2 cellular contexts compared by ENCODE assay signal in the genomic region with DNA sequence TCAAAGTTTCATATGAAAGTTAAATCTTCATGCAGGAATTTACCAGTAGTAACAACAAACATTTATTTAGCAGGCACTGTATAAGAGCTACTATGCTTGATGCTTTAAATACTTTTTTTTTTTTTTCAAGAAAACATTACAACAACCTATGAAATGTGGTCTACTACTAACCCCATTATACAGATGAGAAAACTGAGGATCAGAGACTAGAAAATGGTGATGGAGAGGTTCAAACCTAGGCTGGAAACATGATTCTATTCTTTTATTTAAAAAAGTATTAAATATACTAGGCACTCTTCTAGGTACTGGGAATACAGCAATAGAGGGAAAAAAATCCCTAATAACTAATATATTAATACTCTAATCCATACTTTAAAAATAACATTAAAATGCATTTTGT.
TF ChIP-seq lines count a peak whose summit lies in the region.

No MANE protein-coding gene starts in this region.

TF ChIP-seq in HepG2, 621 proteins besides CTCF, POLR2A, EP300 and RAD21:
- TF ChIP-seq ZNF629 (CRISPR knock-in tag; conservative IDR thresholded peaks at IDR 0.05) (peak; percentile 32; the same call in 1 of the 2 replicates), NPAS2 (CRISPR knock-in tag; IDR thresholded peaks at IDR 0.05; ENCODE audit: borderline replicate concordance) (no peak), ZBTB26 (CRISPR knock-in tag; IDR thresholded peaks at IDR 0.05; ENCODE audit: borderline replicate concordance) (no peak)
- TF ChIP-seq, protein P1, sequence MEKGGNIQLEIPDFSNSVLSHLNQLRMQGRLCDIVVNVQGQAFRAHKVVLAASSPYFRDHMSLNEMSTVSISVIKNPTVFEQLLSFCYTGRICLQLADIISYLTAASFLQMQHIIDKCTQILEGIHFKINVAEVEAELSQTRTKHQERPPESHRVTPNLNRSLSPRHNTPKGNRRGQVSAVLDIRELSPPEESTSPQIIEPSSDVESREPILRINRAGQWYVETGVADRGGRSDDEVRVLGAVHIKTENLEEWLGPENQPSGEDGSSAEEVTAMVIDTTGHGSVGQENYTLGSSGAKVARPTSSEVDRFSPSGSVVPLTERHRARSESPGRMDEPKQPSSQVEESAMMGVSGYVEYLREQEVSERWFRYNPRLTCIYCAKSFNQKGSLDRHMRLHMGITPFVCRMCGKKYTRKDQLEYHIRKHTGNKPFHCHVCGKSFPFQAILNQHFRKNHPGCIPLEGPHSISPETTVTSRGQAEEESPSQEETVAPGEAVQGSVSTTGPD (CRISPR knock-in tag; IDR thresholded peaks at IDR 0.05) = no peak

TF ChIP-seq in K562, 482 proteins besides CTCF, POLR2A, EP300 and RAD21:
- peak; percentile 76 for TF ChIP-seq RBM25 (IDR thresholded peaks at IDR 0.05; ENCODE audit: low read depth, low read length, severe bottlenecking)
- TF ChIP-seq PHB (CRISPR knock-in tag; IDR thresholded peaks at IDR 0.05) = no peak
- peak; percentile 56; the same call in 1 of the 2 replicates for TF ChIP-seq ADNP (tag; IDR thresholded peaks at IDR 0.05)
- TF ChIP-seq ZNF766 (CRISPR knock-in tag; conservative IDR thresholded peaks at IDR 0.05) = no peak
